In the genomic region with DNA sequence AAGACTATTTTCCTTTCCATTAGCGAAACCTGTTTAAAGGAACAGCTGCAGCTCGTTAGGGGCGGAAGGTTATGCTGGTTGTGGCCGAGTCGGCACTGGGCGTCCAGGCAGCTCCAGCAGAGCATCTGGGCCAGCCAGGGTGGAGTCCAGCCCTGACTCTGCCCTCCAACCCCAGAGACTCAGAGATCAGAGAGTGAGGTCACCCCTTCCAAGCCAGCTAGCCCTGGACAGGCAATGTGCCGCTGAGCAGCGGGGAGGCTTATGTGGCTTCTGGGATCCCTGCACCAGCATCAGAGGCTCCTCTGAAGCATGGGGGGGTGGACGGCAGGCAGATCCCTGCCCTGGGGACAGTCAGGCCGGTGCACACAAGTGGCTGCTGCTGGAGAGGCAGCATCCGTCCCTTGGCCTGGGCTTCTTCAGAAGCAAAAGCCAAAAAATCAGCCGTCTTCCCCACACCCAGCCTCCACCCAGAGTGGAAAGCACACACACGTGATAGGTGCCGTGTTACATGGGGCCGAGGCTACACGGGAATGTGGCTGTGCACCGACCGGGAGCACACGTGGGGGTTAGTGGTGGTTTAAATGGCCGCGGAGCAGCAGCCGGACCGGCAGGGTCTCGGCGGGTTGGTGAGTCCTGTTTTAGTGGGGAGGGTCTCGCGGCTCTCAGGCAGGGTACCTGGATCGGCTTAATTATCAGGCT, we compare ENCODE assay signal across 12 cellular contexts. TPM values are rescaled to one million over a fixed set of nuclear protein-coding genes. Genes with fewer than 3 reads are reported as not detected.
A peak's percentile ranks its signal among the peaks of the same experiment; 100 is the strongest.
DNase-seq lines count a peak whose midpoint lies in the region; ATAC-seq, FAIRE-seq and TF ChIP-seq lines count a peak whose summit lies in the region.
"Had no signal": no experiment of that assay in that cellular context is flagged by ENCODE, and none has a peak within 500 bp of the region (broad histone marks: within the 10 kb centered on the region; RNA-seq: fewer than 3 reads in every experiment).

No MANE protein-coding gene starts in this region.

- H3K4me1 ChIP-seq in K562 (replicated peaks in 1 of 2; ENCODE audit: control insufficient read depth in 2 of 2, insufficient read depth in 2 of 2, low read length in 2 of 2): peaks cover 4 to 52% of the 10 kb centered on the region in 2 experiments; a peak in 4 of 5 replicates
- H3K4me1 ChIP-seq: A549 had no signal

- in situ Hi-C loops in K562 (cut with MboI): loop anchor here (5.0 kb wide), 1 partner anchor 310 kb away; no protein-coding TSS in a partner anchor

- WGBS in K562 (ENCODE audit: insufficient coverage, low coverage, missing lambda C conversion rate): 79% methylated on average over 28 of the region's 28 CpGs

- H3K9ac ChIP-seq in K562 (ENCODE audit: insufficient read depth in 1 of 2, low read depth in 2 of 2, low read length in 2 of 2): peak overlapping the region in 1 of 2 experiments; percentile 72; a peak in 2 of 4 replicates

- TF ChIP-seq POLR2A in K562 (conservative IDR thresholded peaks at IDR 0.05): no peak

- intact Hi-C loops in activated CD8-positive, alpha-beta T cell treated with anti-CD3 and anti-CD28 coated beads for 36 hours (cut with micrococcal nuclease): loop anchor here (10.0 kb wide), 1 partner anchor 313 kb away; no protein-coding TSS in a partner anchor
- intact Hi-C loops in K562 (cut with micrococcal nuclease): loop anchor here (5.0 kb wide), 1 partner anchor 240 kb away; no protein-coding TSS in a partner anchor
- intact Hi-C loops in left cardiac atrium (cut with DNase I): loop anchor here in 1 of 2 donors (5.0 kb wide), 1 partner anchor 310 kb away; no protein-coding TSS in a partner anchor

- H3K4me2 ChIP-seq in K562 (ENCODE audit: insufficient read depth, low read length): no peak overlapping the region
- H3K4me2 ChIP-seq: A549 had no signal

- no peak for TF ChIP-seq EP300 in K562 (IDR thresholded peaks at IDR 0.05; ENCODE audit: low read length)

- BruUV-seq in K562 (replicated peaks; lab: Mats Ljungman, UMichigan): no TSS peak

- no peak overlapping the region for H2AFZ ChIP-seq in K562 (ENCODE audit: low read depth, low read length)

- no peaks in the 10 kb centered on the region for H3K27me3 Mint-ChIP-seq in activated CD8-positive, alpha-beta T cell treated with anti-CD3 and anti-CD28 coated beads, Interleukin-2, amount 10 ng/mL, durations not matched to agents 7 days and 5 days (ENCODE audit: low read depth)
- H3K27me3 Mint-ChIP-seq in activated CD8-positive, alpha-beta T cell treated with anti-CD3 and anti-CD28 coated beads for 36 hours: no peaks in the 10 kb centered on the region
- H3K27me3 Mint-ChIP-seq: activated CD8-positive, alpha-beta memory T cell treated with anti-CD3 and anti-CD28 coated beads, Interleukin-2, amount 10 ng/mL, durations not matched to agents 7 days and 5 days; activated naive CD4-positive, alpha-beta T cell treated with anti-CD3 and anti-CD28 coated beads, Interleukin-2, amount 10 ng/mL, durations not matched to agents 7 days and 5 days had no signal

- peak; percentile 44 for FAIRE-seq in K562 (lab: Jason Lieb, UNC)
- FAIRE-seq: A549 had no signal

- no peaks in the 10 kb centered on the region for H3K9me3 ChIP-seq in K562 (replicated peaks; ENCODE audit: control insufficient read depth, insufficient read depth, low read depth, low read length)
- H3K9me3 ChIP-seq: A549 had no signal

- H3K9me1 ChIP-seq in K562 (ENCODE audit: control insufficient read depth, insufficient read depth, low read length): peaks cover 11% of the 10 kb centered on the region

- no peaks in the 10 kb centered on the region for H3K79me2 ChIP-seq in K562 (ENCODE audit: control insufficient read depth, insufficient read depth, low read length)

- H3K27ac Mint-ChIP-seq in activated CD8-positive, alpha-beta T cell treated with anti-CD3 and anti-CD28 coated beads, Interleukin-2, amount 10 ng/mL, durations not matched to agents 7 days and 5 days: peak overlapping the region; percentile 43
- H3K27ac Mint-ChIP-seq in activated CD8-positive, alpha-beta T cell treated with anti-CD3 and anti-CD28 coated beads for 36 hours: no peak overlapping the region
- H3K27ac Mint-ChIP-seq: activated naive CD4-positive, alpha-beta T cell treated with anti-CD3 and anti-CD28 coated beads, Interleukin-2, amount 10 ng/mL, durations not matched to agents 7 days and 5 days had no signal

- peaks cover 48% of the 10 kb centered on the region for H3K36me3 Mint-ChIP-seq in activated CD8-positive, alpha-beta T cell treated with anti-CD3 and anti-CD28 coated beads, Interleukin-2, amount 10 ng/mL, durations not matched to agents 7 days and 5 days (ENCODE audit: low read depth)
- H3K36me3 Mint-ChIP-seq in activated CD8-positive, alpha-beta T cell treated with anti-CD3 and anti-CD28 coated beads for 36 hours (ENCODE audit: low read depth): peaks cover 24% of the 10 kb centered on the region

- no peak for DNase-seq in activated CD8-positive, alpha-beta T cell treated with anti-CD3 and anti-CD28 coated beads, Interleukin-2, amount 10 ng/mL, durations not matched to agents 7 days and 5 days
- no peak for DNase-seq in activated CD8-positive, alpha-beta T cell treated with anti-CD3 and anti-CD28 coated beads for 36 hours
- DNase-seq in K562 (ENCODE audit: extremely low read depth in 1 of 4, low spot score in 3 of 4) (no peak), left cardiac atrium (peak; percentile 49), stromal cell of bone marrow (ENCODE audit: low read depth) (peak; percentile 14), NCI-H526 treated with DMSO at 0.1 percent for 48 hours (lab: John Stamatoyannopoulos, UW) (no peak)
- DNase-seq in stimulated activated naive CD8-positive, alpha-beta T cell treated with anti-CD3 and anti-CD28 coated beads, Interleukin-15, Interleukin-2, amounts not matched to agents 100 U/mL and 50 U/mL, for 24 hours: no peak

- no peak overlapping the region for H3K4me3 Mint-ChIP-seq in activated CD8-positive, alpha-beta T cell treated with anti-CD3 and anti-CD28 coated beads, Interleukin-2, amount 10 ng/mL, durations not matched to agents 7 days and 5 days
- no peak overlapping the region for H3K4me3 Mint-ChIP-seq in activated CD8-positive, alpha-beta T cell treated with anti-CD3 and anti-CD28 coated beads for 36 hours
- H3K4me3 Mint-ChIP-seq: activated CD8-positive, alpha-beta memory T cell treated with anti-CD3 and anti-CD28 coated beads, Interleukin-2, amount 10 ng/mL, durations not matched to agents 7 days and 5 days; activated naive CD4-positive, alpha-beta T cell treated with anti-CD3 and anti-CD28 coated beads, Interleukin-2, amount 10 ng/mL, durations not matched to agents 7 days and 5 days had no signal

- TF ChIP-seq CTCF in activated CD8-positive, alpha-beta T cell treated with anti-CD3 and anti-CD28 coated beads for 36 hours (IDR thresholded peaks at IDR 0.05): no peak
- no peak for TF ChIP-seq CTCF in K562 (IDR thresholded peaks at IDR 0.05 in 2 of 3, conservative IDR thresholded peaks at IDR 0.05 in 1 of 3; ENCODE audit: insufficient read depth in 2 of 3, low read depth in 1 of 3, low read length in 3 of 3)

- peaks cover 14% of the 10 kb centered on the region; the same call in 1 of the 2 replicates for H4K20me1 ChIP-seq in K562 (replicated peaks; ENCODE audit: control insufficient read depth, insufficient read depth, low read length)

- H3K27me3 ChIP-seq in K562 (ENCODE audit: control insufficient read depth in 2 of 2, insufficient read depth in 2 of 2, low read length in 2 of 2): no peaks in the 10 kb centered on the region

- CTCF ChIA-PET in activated CD8-positive, alpha-beta T cell treated with anti-CD3 and anti-CD28 coated beads, Interleukin-2, amount 10 ng/mL, durations not matched to agents 7 days and 5 days (lab: Charles Lee): interaction anchor here (0.6 to 1.8 kb wide), 6 partner anchors 10 to 319 kb away, joined by 3 to 6 read pairs (median 4); no protein-coding TSS in a partner anchor
- CTCF ChIA-PET in activated CD8-positive, alpha-beta T cell treated with anti-CD3 and anti-CD28 coated beads for 36 hours (lab: Charles Lee): interaction anchor here (0.7 to 2.7 kb wide), 14 partner anchors 9 to 319 kb away, joined by 3 to 10 read pairs (median 4); no protein-coding TSS in a partner anchor
- CTCF ChIA-PET in K562 (lab: Yijun Ruan, JAX; ENCODE audit: low intra/inter-chr PET ratio): interaction anchor here (2.1 to 2.5 kb wide), 2 partner anchors 240 to 309 kb away, joined by 5 to 10 read pairs; no protein-coding TSS in a partner anchor

- peaks cover 49% of the 10 kb centered on the region; the same call in 2 of the 3 replicates for H3K36me3 ChIP-seq in K562 (ENCODE audit: control insufficient read depth, insufficient read depth, low read length)

- no peak for ATAC-seq in activated CD8-positive, alpha-beta T cell treated with anti-CD3 and anti-CD28 coated beads, Interleukin-2, amount 10 ng/mL, durations not matched to agents 7 days and 5 days
- no peak for ATAC-seq in activated CD8-positive, alpha-beta T cell treated with anti-CD3 and anti-CD28 coated beads for 36 hours
- ATAC-seq in K562 (no peak), left cardiac atrium (peak in 1 of 2 donors; percentile 64), HG03045 (IDR thresholded peaks at IDR 0.05; ENCODE audit: unreplicated experiment) (no peak)
- ATAC-seq in stimulated activated naive CD8-positive, alpha-beta T cell treated with anti-CD3 and anti-CD28 coated beads, Interleukin-15, Interleukin-2, amounts not matched to agents 100 U/mL and 50 U/mL, for 24 hours: no peak

- TF ChIP-seq RAD21 in K562 (CRISPR knock-in tag; conservative IDR thresholded peaks at IDR 0.05 in 1 of 2, IDR thresholded peaks at IDR 0.05 in 1 of 2): no peak

- no peaks in the 10 kb centered on the region for H3K9me3 Mint-ChIP-seq in activated CD8-positive, alpha-beta T cell treated with anti-CD3 and anti-CD28 coated beads, Interleukin-2, amount 10 ng/mL, durations not matched to agents 7 days and 5 days (ENCODE audit: insufficient read depth)
- H3K9me3 Mint-ChIP-seq in activated CD8-positive, alpha-beta T cell treated with anti-CD3 and anti-CD28 coated beads for 36 hours: no peaks in the 10 kb centered on the region
- H3K9me3 Mint-ChIP-seq: activated naive CD4-positive, alpha-beta T cell treated with anti-CD3 and anti-CD28 coated beads, Interleukin-2, amount 10 ng/mL, durations not matched to agents 7 days and 5 days had no signal

- H3K4me1 Mint-ChIP-seq in activated CD8-positive, alpha-beta T cell treated with anti-CD3 and anti-CD28 coated beads, Interleukin-2, amount 10 ng/mL, durations not matched to agents 7 days and 5 days (ENCODE audit: low read depth): peaks cover 1% of the 10 kb centered on the region
- H3K4me1 Mint-ChIP-seq in activated CD8-positive, alpha-beta T cell treated with anti-CD3 and anti-CD28 coated beads for 36 hours (ENCODE audit: low read depth): peaks cover 7% of the 10 kb centered on the region
- H3K4me1 Mint-ChIP-seq: activated naive CD4-positive, alpha-beta T cell treated with anti-CD3 and anti-CD28 coated beads, Interleukin-2, amount 10 ng/mL, durations not matched to agents 7 days and 5 days had no signal

- POLR2A ChIA-PET in activated CD8-positive, alpha-beta T cell treated with anti-CD3 and anti-CD28 coated beads, Interleukin-2, amount 10 ng/mL, durations not matched to agents 7 days and 5 days (lab: Charles Lee): no interaction called here
- POLR2A ChIA-PET in activated CD8-positive, alpha-beta T cell treated with anti-CD3 and anti-CD28 coated beads for 36 hours (lab: Charles Lee): interaction anchor here (0.6 to 0.8 kb wide), 2 partner anchors 91 to 433 kb away, joined by 3 read pairs; a partner anchor contains a TSS
- POLR2A ChIA-PET in K562 (lab: Yijun Ruan, JAX): interaction anchor here (0.6 to 0.9 kb wide), 4 partner anchors 20 to 865 kb away, joined by 3 to 4 read pairs (median 4); no protein-coding TSS in a partner anchor

- H3K27ac ChIP-seq in K562 (ENCODE audit: extremely low read depth, low read depth, low read length): no peak overlapping the region
- H3K27ac ChIP-seq: A549, VCaP had no signal

- H3K4me3 ChIP-seq in K562: no peak overlapping the region
- H3K4me3 ChIP-seq: A549 had no signal

RNA-seq across cellular contexts. Expression of a gene that starts 30.1 kb away (rescaled TPM):
- 1 to 10 TPM; 4.0 to 5.3 TPM for total RNA-seq in activated CD8-positive, alpha-beta T cell treated with anti-CD3 and anti-CD28 coated beads, Interleukin-2, amount 10 ng/mL, durations not matched to agents 7 days and 5 days
- 1 to 10 TPM; 3.6 TPM for total RNA-seq in activated CD8-positive, alpha-beta T cell treated with anti-CD3 and anti-CD28 coated beads for 36 hours
- total RNA-seq in K562 (2011; cell fraction: chromatin; rRNA removed; ENCODE audit: low replicate concordance): 37.0 and 99.3 TPM in 2 replicates
- total RNA-seq in K562 (2011; cell fraction: nucleolus; rRNA removed): 85.8 and 97.7 TPM in 2 replicates
- 62.2 and 63.1 TPM in 2 replicates for total RNA-seq in K562 (2011; cell fraction: nucleoplasm; rRNA removed)
- total RNA-seq in K562 (2014; rRNA removed) (28.9 and 34.0 TPM in 2 replicates), K562 (2014; rRNA removed; fragmentation: Illumina TruSeq; extraction: Trizol) (8.5 and 10.4 TPM in 2 replicates), K562 (2015; rRNA removed; fragmentation: Illumina TruSeq; extraction: Trizol) (18.6 and 21.6 TPM in 2 replicates), K562 (2021) (26.5 and 29.5 TPM in 2 replicates), left cardiac atrium (1 to 10 TPM; 7.6 to 8.2 TPM)
- polyA plus RNA-seq in K562 (2011; rRNA removed) (27.0 and 29.2 TPM in 2 replicates), K562 (2014; fragmentation: Illumina TruSeq; extraction: Trizol) (16.3 and 26.6 TPM in 2 replicates), K562 (2014; fragmentation: Nextera tagmentation; extraction: Ambion mirVana) (1 to 10 TPM; 1.2 to 1.6 TPM), K562 (2014; rRNA removed) (35.2 and 40.8 TPM in 2 replicates)
- 36.4 and 92.5 TPM in 2 replicates for polyA plus RNA-seq in K562 (2011; cell fraction: cytosol; rRNA removed)
- 35.5 and 82.2 TPM in 2 replicates for polyA plus RNA-seq in K562 (2011; cell fraction: nucleus; rRNA removed)
- polyA plus RNA-seq in K562 (2012): 23.2 and 37.9 TPM in 2 replicates
- 12.7 and 14.9 TPM in 2 replicates for polyA minus RNA-seq in K562 (2011; rRNA and poly(A)+ RNA removed)
- polyA minus RNA-seq in K562 (2011; cell fraction: cytosol; rRNA and poly(A)+ RNA removed): 15.3 and 16.8 TPM in 2 replicates
- 26.2 and 33.7 TPM in 2 replicates for polyA minus RNA-seq in K562 (2011; cell fraction: nucleus; rRNA and poly(A)+ RNA removed)

RNA-seq across cellular contexts. Expression of a gene that starts 30.3 kb away (rescaled TPM):
- 10 to 100 TPM; 46.3 to 50.6 TPM for total RNA-seq in activated CD8-positive, alpha-beta T cell treated with anti-CD3 and anti-CD28 coated beads, Interleukin-2, amount 10 ng/mL, durations not matched to agents 7 days and 5 days
- total RNA-seq in activated CD8-positive, alpha-beta T cell treated with anti-CD3 and anti-CD28 coated beads for 36 hours: 10 to 100 TPM; 42.9 to 43.4 TPM
- 18.7 and 45.9 TPM in 2 replicates for total RNA-seq in K562 (2011; cell fraction: chromatin; rRNA removed; ENCODE audit: low replicate concordance)
- 36.8 and 39.0 TPM in 2 replicates for total RNA-seq in K562 (2011; cell fraction: nucleolus; rRNA removed)
- total RNA-seq in K562 (2011; cell fraction: nucleoplasm; rRNA removed): 28.7 and 34.9 TPM in 2 replicates
- total RNA-seq in K562 (2014; rRNA removed) (78.4 and 108 TPM in 2 replicates), K562 (2014; rRNA removed; fragmentation: Illumina TruSeq; extraction: Trizol) (26.1 and 32.3 TPM in 2 replicates), K562 (2015; rRNA removed; fragmentation: Illumina TruSeq; extraction: Trizol) (65.2 and 66.0 TPM in 2 replicates), K562 (2021) (71.7 and 74.4 TPM in 2 replicates), left cardiac atrium (10 to 100 TPM; 31.3 to 32.9 TPM)
- polyA plus RNA-seq in K562 (2011; rRNA removed) (49.4 and 57.1 TPM in 2 replicates), K562 (2014; fragmentation: Illumina TruSeq; extraction: Trizol) (41.1 and 50.6 TPM in 2 replicates), K562 (2014; fragmentation: Nextera tagmentation; extraction: Ambion mirVana) (1 to 10 TPM; 2.0 to 4.0 TPM), K562 (2014; rRNA removed) (74.7 and 83.6 TPM in 2 replicates)
- polyA plus RNA-seq in K562 (2011; cell fraction: cytosol; rRNA removed): 83.1 and 114 TPM in 2 replicates
- polyA plus RNA-seq in K562 (2011; cell fraction: nucleus; rRNA removed): 34.0 and 41.0 TPM in 2 replicates
- 57.6 and 109 TPM in 2 replicates for polyA plus RNA-seq in K562 (2012)
- polyA minus RNA-seq in K562 (2011; rRNA and poly(A)+ RNA removed): 16.8 and 22.0 TPM in 2 replicates
- 22.1 and 40.4 TPM in 2 replicates for polyA minus RNA-seq in K562 (2011; cell fraction: cytosol; rRNA and poly(A)+ RNA removed)
- 19.1 and 22.7 TPM in 2 replicates for polyA minus RNA-seq in K562 (2011; cell fraction: nucleus; rRNA and poly(A)+ RNA removed)

RNA-seq across cellular contexts. Expression of a gene that starts 53.7 kb away (rescaled TPM):
- under 1 TPM; 0.37 to 0.61 TPM for total RNA-seq in activated CD8-positive, alpha-beta T cell treated with anti-CD3 and anti-CD28 coated beads, Interleukin-2, amount 10 ng/mL, durations not matched to agents 7 days and 5 days
- under 1 TPM; 0.54 TPM for total RNA-seq in activated CD8-positive, alpha-beta T cell treated with anti-CD3 and anti-CD28 coated beads for 36 hours
- total RNA-seq in K562 (2011; cell fraction: chromatin; rRNA removed; ENCODE audit: low replicate concordance): 2.4 and 4.7 TPM in 2 replicates
- total RNA-seq in K562 (2011; cell fraction: nucleolus; rRNA removed): 3.7 and 4.5 TPM in 2 replicates
- total RNA-seq in K562 (2011; cell fraction: nucleoplasm; rRNA removed): 2.1 and 3.2 TPM in 2 replicates
- total RNA-seq in K562 (2014; rRNA removed) (0.54 and 0.78 TPM in 2 replicates), K562 (2014; rRNA removed; fragmentation: Illumina TruSeq; extraction: Trizol) (0.22 TPM in 2 replicates), K562 (2015; rRNA removed; fragmentation: Illumina TruSeq; extraction: Trizol) (0.45 and 0.58 TPM in 2 replicates), K562 (2021) (0.91 and 1.2 TPM in 2 replicates), left cardiac atrium (under 1 TPM in 1 of 2 donors, not detected in 1; 0.12 TPM)
- polyA plus RNA-seq in K562 (2011; rRNA removed) (0.33 and 0.49 TPM in 2 replicates), K562 (2014; fragmentation: Illumina TruSeq; extraction: Trizol) (0.13 and 0.25 TPM in 2 replicates), K562 (2014; fragmentation: Nextera tagmentation; extraction: Ambion mirVana) (under 1 TPM in 1 of 2 experiments, not detected in 1; 0.04 TPM), K562 (2014; rRNA removed) (0.74 and 1.5 TPM in 2 replicates)
- 0.38 and 0.63 TPM in 2 replicates for polyA plus RNA-seq in K562 (2011; cell fraction: cytosol; rRNA removed)
- 2.2 and 4.9 TPM in 2 replicates for polyA plus RNA-seq in K562 (2011; cell fraction: nucleus; rRNA removed)
- 0.27 and 0.79 TPM in 2 replicates for polyA plus RNA-seq in K562 (2012)
- polyA minus RNA-seq in K562 (2011; rRNA and poly(A)+ RNA removed): 0.14 and 0.15 TPM in 2 replicates
- 0.67 TPM in 1 of 2 replicates, not detected in the other for polyA minus RNA-seq in K562 (2011; cell fraction: cytosol; rRNA and poly(A)+ RNA removed)
- 1.00 and 1.1 TPM in 2 replicates for polyA minus RNA-seq in K562 (2011; cell fraction: nucleus; rRNA and poly(A)+ RNA removed)

Comparison
In these comparisons a context has a peak if more than half of its experiments do, and no peak if none do; other contexts are left out.
1. DNase-seq: peak in left cardiac atrium (single experiment) and stromal cell of bone marrow (single experiment); none in activated CD8-positive, alpha-beta T cell treated with anti-CD3 and anti-CD28 coated beads, Interleukin-2, amount 10 ng/mL, durations not matched to agents 7 days and 5 days (single experiment), activated CD8-positive, alpha-beta T cell treated with anti-CD3 and anti-CD28 coated beads for 36 hours (single experiment), K562 (0 of 4), NCI-H526 treated with DMSO at 0.1 percent for 48 hours (single experiment) and stimulated activated naive CD8-positive, alpha-beta T cell treated with anti-CD3 and anti-CD28 coated beads, Interleukin-15, Interleukin-2, amounts not matched to agents 100 U/mL and 50 U/mL, for 24 hours (single experiment).